In the genomic region with DNA sequence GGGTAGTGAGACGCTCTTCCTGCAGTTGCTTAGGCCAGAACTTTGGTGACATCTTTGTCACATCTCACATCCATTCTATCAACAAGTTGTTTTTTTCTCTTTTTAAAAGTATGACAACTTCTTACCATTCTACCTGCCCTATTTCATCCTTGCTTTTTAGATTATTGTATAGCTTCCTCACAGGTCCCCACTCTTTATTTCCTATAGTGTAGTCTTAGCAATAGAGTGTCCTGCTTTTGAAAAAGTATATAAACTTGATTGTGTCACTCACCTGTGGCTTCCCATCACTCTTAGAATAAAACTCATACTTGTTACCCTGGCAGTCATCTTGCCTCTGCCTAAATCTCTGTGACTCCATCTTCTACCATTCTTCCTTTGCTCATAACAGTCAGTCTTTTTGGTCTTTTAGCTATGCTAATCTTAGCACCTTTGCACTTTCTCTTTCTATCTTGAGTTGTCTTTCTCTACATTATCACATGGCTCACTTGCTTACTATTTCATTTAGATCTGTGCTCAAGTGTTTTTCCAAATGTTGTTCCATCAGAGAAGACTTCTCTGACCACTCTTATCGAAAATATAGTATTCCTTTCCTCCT, we compare ENCODE assay signal across 16 cellular contexts. TPM values are rescaled to one million over a fixed set of nuclear protein-coding genes. Genes with fewer than 3 reads are reported as not detected.
DNase-seq lines count a peak whose midpoint lies in the region; ATAC-seq and TF ChIP-seq lines count a peak whose summit lies in the region.
"Had no signal": no experiment of that assay in that cellular context is flagged by ENCODE, and none has a peak within 500 bp of the region (broad histone marks: within the 10 kb centered on the region; RNA-seq: fewer than 3 reads in every experiment).

No MANE protein-coding gene starts in this region.

- H3K9me3 ChIP-seq in Loucy (ENCODE audit: insufficient read depth, low read depth, low read length) = no peaks in the 10 kb centered on the region
- H3K9me3 ChIP-seq: gastrocnemius medialis had no signal

- no peak for TF ChIP-seq CTCF in GM13976 (IDR thresholded peaks at IDR 0.05; ENCODE audit: borderline replicate concordance, control extremely low read depth, extremely low read depth, insufficient read depth, missing control alignments)
- TF ChIP-seq CTCF in Loucy (conservative IDR thresholded peaks at IDR 0.05; ENCODE audit: low read length) = no peak
- no peak for TF ChIP-seq CTCF in brain microvascular endothelial cell (IDR thresholded peaks at IDR 0.05; ENCODE audit: low read depth, low read length, missing control alignments)

- DNase-seq in GM13976 (ENCODE audit: low spot score) = peak; percentile 37
- no peak for DNase-seq in brain microvascular endothelial cell
- DNase-seq in dermis blood vessel endothelial cell = no peak
- DNase-seq in GOT3 (lab: John Stamatoyannopoulos, UW) = no peak
- DNase-seq: caudate nucleus; DMS79; gastrocnemius medialis; mesendoderm; NCI-H2081 treated with DMSO at 0.1 percent for 48 hours; NCI-H748 treated with DMSO at 0.1 percent for 48 hours; nucleus accumbens; stimulated activated naive CD4-positive, alpha-beta T cell treated with Interleukin-2 at 50 U/mL for 16 hours had no signal

- ATAC-seq in GM18858 (IDR thresholded peaks at IDR 0.05; ENCODE audit: unreplicated experiment) (peak; percentile 78), HG02610 (IDR thresholded peaks at IDR 0.05; ENCODE audit: unreplicated experiment) (peak; percentile 82), GM19467 (IDR thresholded peaks at IDR 0.05; ENCODE audit: unreplicated experiment) (no peak)
- ATAC-seq: gastrocnemius medialis had no signal

- peaks cover 86% of the 10 kb centered on the region for H3K79me2 ChIP-seq in Loucy (ENCODE audit: insufficient read depth, low read length)

- H2AFZ ChIP-seq in Loucy (ENCODE audit: low read length) = no peak overlapping the region

- H4K20me1 ChIP-seq in Loucy (ENCODE audit: insufficient read depth, low read length, poor library complexity, severe bottlenecking) = peaks cover 52% of the 10 kb centered on the region

- no peaks in the 10 kb centered on the region for H3K9me2 ChIP-seq in Loucy (replicated peaks; ENCODE audit: low read depth, low read length)

- H3F3A ChIP-seq in Loucy (ENCODE audit: low read depth) = no peaks in the 10 kb centered on the region

- H3K36me3 ChIP-seq in Loucy (ENCODE audit: insufficient read depth, low read length) = peaks cover 51% of the 10 kb centered on the region
- peaks cover 29% of the 10 kb centered on the region for H3K36me3 ChIP-seq in brain microvascular endothelial cell (replicated peaks)

- in situ Hi-C loops in GM13976 (cut with MboI; ENCODE audit: low sequenced_read_pairs, unreplicated experiment) (no loop called here), brain microvascular endothelial cell (cut with HindIII; ENCODE audit: low pct_ligation_motif_present, low sequenced_read_pairs) (no loop called here)

- H3K27me3 ChIP-seq in Loucy (ENCODE audit: insufficient read depth, low read length, poor library complexity, severe bottlenecking) (no peaks in the 10 kb centered on the region), brain microvascular endothelial cell (replicated peaks) (no peaks in the 10 kb centered on the region)
- H3K27me3 ChIP-seq: gastrocnemius medialis had no signal

- H3K27ac ChIP-seq in brain microvascular endothelial cell = no peak overlapping the region
- H3K27ac ChIP-seq: gastrocnemius medialis had no signal

- H3K4me2 ChIP-seq in Loucy (ENCODE audit: low read depth, low read length, poor library complexity, severe bottlenecking) = peak overlapping the region; percentile 5

- H3K4me1 ChIP-seq in Loucy (ENCODE audit: insufficient read depth, low read length, poor library complexity, severe bottlenecking) = peaks cover 21% of the 10 kb centered on the region
- H3K4me1 ChIP-seq: gastrocnemius medialis had no signal

- H3K4me3 ChIP-seq in Loucy (ENCODE audit: low read length, poor library complexity, severe bottlenecking) = no peak overlapping the region
- H3K4me3 ChIP-seq in brain microvascular endothelial cell (ENCODE audit: low read depth, low read length) = no peak overlapping the region
- H3K4me3 ChIP-seq: gastrocnemius medialis had no signal

- H3K9ac ChIP-seq in Loucy (ENCODE audit: low read depth, low read length, poor library complexity, severe bottlenecking) = no peak overlapping the region

RNA-seq across cellular contexts. Expression of a gene that starts 9.5 kb away (rescaled TPM):
- 22.6 and 32.4 TPM in 2 replicates for total RNA-seq in dermis blood vessel endothelial cell

RNA-seq across cellular contexts. Expression of a gene that starts 26.1 kb away (rescaled TPM):
- 13.2 and 14.1 TPM in 2 replicates for total RNA-seq in dermis blood vessel endothelial cell

RNA-seq across cellular contexts. Expression of a gene that starts 55.0 kb away (rescaled TPM):
- 2.9 and 4.4 TPM in 2 replicates for total RNA-seq in dermis blood vessel endothelial cell
